Comparison of ENCODE assay signal across 1 cellular context in the genomic region with DNA sequence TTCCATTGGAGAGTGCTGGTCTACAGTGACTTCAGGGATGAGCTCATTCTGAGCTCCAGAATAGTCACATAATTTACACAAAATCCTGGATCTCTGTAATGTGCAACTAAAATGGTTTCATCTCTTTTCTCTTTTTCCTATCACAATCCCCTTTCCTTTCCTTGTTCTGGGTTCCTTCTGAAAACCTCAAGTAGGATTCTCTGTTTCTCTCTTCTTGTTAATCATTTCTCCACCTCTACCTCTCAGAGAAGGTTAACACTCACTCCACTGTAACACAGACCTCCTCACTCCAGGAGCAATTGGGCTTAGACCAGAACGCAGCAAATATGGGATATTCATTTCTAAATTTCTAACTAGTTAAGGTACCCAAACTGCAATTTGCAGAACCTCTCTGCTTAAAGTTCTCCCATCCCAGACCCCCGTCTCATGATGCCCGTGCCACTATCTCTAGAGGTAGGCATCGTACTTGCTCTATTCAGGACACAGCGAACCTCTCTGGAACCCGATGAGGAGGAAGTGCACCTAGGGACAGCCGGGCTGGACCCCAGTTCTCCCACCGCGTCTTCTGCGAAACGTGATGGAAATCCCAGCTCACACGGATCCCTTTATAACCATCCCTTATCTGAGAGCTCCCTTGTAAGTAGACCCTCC.
TF ChIP-seq lines count a peak whose summit lies in the region.

No MANE protein-coding gene starts in this region.

TF ChIP-seq in H1, 55 proteins besides CTCF, POLR2A, EP300 and RAD21:
- TF ChIP-seq POLR2AphosphoS5 (IDR thresholded peaks at IDR 0.05; ENCODE audit: low read depth, low read length) (no peak), SP4 (IDR thresholded peaks at IDR 0.05; ENCODE audit: low read length) (no peak), SUZ12 (IDR thresholded peaks at IDR 0.05; ENCODE audit: low read length) (no peak), FOSL1 (IDR thresholded peaks at IDR 0.05; ENCODE audit: insufficient read depth, low read depth, low read length) (no peak), BRCA1 (IDR thresholded peaks at IDR 0.05; ENCODE audit: low read depth, low read length) (no peak), SP2 (IDR thresholded peaks at IDR 0.05; ENCODE audit: low read length) (no peak), RXRA (IDR thresholded peaks at IDR 0.05; ENCODE audit: insufficient read depth, low read depth, low read length) (no peak), CBX8 (IDR thresholded peaks at IDR 0.05; ENCODE audit: borderline replicate concordance, low read depth, low read length) (no peak), RBBP5 (IDR thresholded peaks at IDR 0.05; ENCODE audit: borderline replicate concordance, low read depth, low read length) (no peak), SRF (IDR thresholded peaks at IDR 0.05; ENCODE audit: low read depth, low read length) (no peak)
- TF ChIP-seq, protein P1, sequence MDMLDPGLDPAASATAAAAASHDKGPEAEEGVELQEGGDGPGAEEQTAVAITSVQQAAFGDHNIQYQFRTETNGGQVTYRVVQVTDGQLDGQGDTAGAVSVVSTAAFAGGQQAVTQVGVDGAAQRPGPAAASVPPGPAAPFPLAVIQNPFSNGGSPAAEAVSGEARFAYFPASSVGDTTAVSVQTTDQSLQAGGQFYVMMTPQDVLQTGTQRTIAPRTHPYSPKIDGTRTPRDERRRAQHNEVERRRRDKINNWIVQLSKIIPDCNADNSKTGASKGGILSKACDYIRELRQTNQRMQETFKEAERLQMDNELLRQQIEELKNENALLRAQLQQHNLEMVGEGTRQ (IDR thresholded peaks at IDR 0.05; ENCODE audit: low read length), result no peak
